Comparison of ENCODE assay signal across 2 cellular contexts in genomic region chr9:93555370-93555769, GRCh38.
TF ChIP-seq lines count a peak whose summit lies in the region.

No MANE protein-coding gene starts in this region.

TF ChIP-seq in WTC11, 78 proteins besides CTCF, POLR2A, EP300 and RAD21:
- TF ChIP-seq IRF2 (CRISPR knock-in tag; IDR thresholded peaks at IDR 0.05; ENCODE audit: borderline replicate concordance, low read depth) (no peak), RORB (CRISPR knock-in tag; IDR thresholded peaks at IDR 0.05) (no peak), ZNF425 (CRISPR knock-in tag; conservative IDR thresholded peaks at IDR 0.05) (no peak), TEAD4 (CRISPR knock-in tag; IDR thresholded peaks at IDR 0.05) (no peak), GRHL2 (CRISPR knock-in tag; IDR thresholded peaks at IDR 0.05; ENCODE audit: insufficient replicate concordance, severe bottlenecking) (no peak), MYBL2 (CRISPR knock-in tag; IDR thresholded peaks at IDR 0.05) (no peak), OVOL2 (CRISPR knock-in tag; IDR thresholded peaks at IDR 0.05; ENCODE audit: borderline replicate concordance) (no peak), ELF4 (CRISPR knock-in tag; IDR thresholded peaks at IDR 0.05; ENCODE audit: low read depth) (no peak), ZNF232 (CRISPR knock-in tag; IDR thresholded peaks at IDR 0.05) (no peak), JAZF1 (CRISPR knock-in tag; IDR thresholded peaks at IDR 0.05) (no peak)

TF ChIP-seq in H1, 55 proteins besides CTCF, POLR2A, EP300 and RAD21:
- TF ChIP-seq MAX (IDR thresholded peaks at IDR 0.05) (no peak), SIN3A (conservative IDR thresholded peaks at IDR 0.05 in 1 of 2, IDR thresholded peaks at IDR 0.05 in 1 of 2; ENCODE audit: low read depth in 1 of 2, low read length in 2 of 2) (no peak), USF2 (IDR thresholded peaks at IDR 0.05; ENCODE audit: low read length) (no peak), SP4 (IDR thresholded peaks at IDR 0.05; ENCODE audit: low read length) (no peak), NANOG (IDR thresholded peaks at IDR 0.05; ENCODE audit: insufficient read depth, low read depth, low read length, poor library complexity, severe bottlenecking) (peak; percentile 78), YY1 (IDR thresholded peaks at IDR 0.05; ENCODE audit: low read depth, low read length) (no peak), EGR1 (IDR thresholded peaks at IDR 0.05; ENCODE audit: borderline replicate concordance, low read depth, low read length) (no peak)
